In the genomic region with DNA sequence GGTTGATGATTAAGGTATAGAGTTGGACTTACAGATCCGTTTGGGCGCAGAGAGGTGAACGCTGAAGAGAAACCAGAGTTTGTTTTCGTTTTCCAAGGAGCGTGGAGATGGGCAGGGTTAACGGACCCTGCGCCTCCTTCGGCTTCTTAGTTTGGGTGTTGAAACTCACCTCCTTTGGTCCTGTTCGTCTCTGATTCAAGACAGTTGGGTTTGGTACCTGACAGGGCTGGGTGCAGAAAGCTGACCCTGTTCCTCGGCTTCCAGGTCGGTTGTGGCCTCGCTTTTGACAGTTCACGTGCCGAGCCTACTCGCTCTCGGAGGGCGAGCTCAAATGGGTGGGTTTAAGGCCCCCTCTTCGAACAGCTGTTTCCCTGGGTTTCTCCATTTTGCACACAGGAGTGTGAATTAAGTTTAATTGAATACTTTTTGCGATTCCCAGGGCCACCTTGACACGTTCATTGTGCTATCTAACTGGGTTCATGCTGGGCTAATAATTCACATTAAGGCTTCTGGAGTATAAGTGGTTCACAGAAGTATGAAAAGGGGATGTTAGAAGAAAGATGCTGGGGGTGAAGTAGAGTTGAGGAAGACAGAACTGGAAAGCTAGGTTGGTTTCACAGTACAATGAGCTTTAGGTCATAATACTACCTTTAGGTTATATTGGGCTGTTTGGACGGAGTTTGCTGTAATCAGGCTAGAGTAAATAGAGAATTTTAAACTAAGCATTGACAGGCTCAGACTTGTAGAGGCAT, we compare ENCODE assay signal across 7 cellular contexts. TPM values are rescaled to one million over a fixed set of nuclear protein-coding genes. Genes with fewer than 3 reads are reported as not detected.
DNase-seq lines count a peak whose midpoint lies in the region; ATAC-seq and TF ChIP-seq lines count a peak whose summit lies in the region.

No MANE protein-coding gene starts in this region.

- ATAC-seq in GM21717 (IDR thresholded peaks at IDR 0.05; ENCODE audit: unreplicated experiment) (no peak), HG03432 (IDR thresholded peaks at IDR 0.05; ENCODE audit: unreplicated experiment) (no peak)

- H3K9me3 ChIP-seq in SJCRH30 (replicated peaks) (no peaks in the 10 kb centered on the region), esophagus (ENCODE audit: control insufficient read depth in 2 of 2, insufficient read depth in 1 of 2, low read depth in 1 of 2, low read length in 1 of 2) (no peaks in the 10 kb centered on the region), ovary (no peaks in the 10 kb centered on the region)

- no peak for TF ChIP-seq EP300 in ovary (IDR thresholded peaks at IDR 0.05)

- H3K4me1 ChIP-seq in SJCRH30 (peaks cover 10% of the 10 kb centered on the region), esophagus (ENCODE audit: control insufficient read depth in 2 of 2, insufficient read depth in 2 of 2, low read length in 1 of 2) (no peaks in the 10 kb centered on the region), ovary (ENCODE audit: insufficient read depth) (peaks cover 2% of the 10 kb centered on the region)

- H3K27ac ChIP-seq in SJCRH30 (peak overlapping the region; percentile 94), esophagus (ENCODE audit: low read depth in 2 of 2, low read length in 1 of 2) (peak overlapping the region; percentile 97), ovary (peak overlapping the region; percentile 76 to 100)

- H3K36me3 ChIP-seq in H7 (replicated peaks; ENCODE audit: control insufficient read depth, insufficient read depth, low read length) (no peaks in the 10 kb centered on the region; the same call in 1 of the 2 replicates), SJCRH30 (peaks cover 21% of the 10 kb centered on the region), esophagus (ENCODE audit: control insufficient read depth in 2 of 2, insufficient read depth in 2 of 2, low read length in 1 of 2) (no peaks in the 10 kb centered on the region), ovary (no peaks in the 10 kb centered on the region)

- H3K27me3 ChIP-seq in H7 (ENCODE audit: control insufficient read depth, insufficient read depth, low read length), result no peaks in the 10 kb centered on the region
- H3K27me3 ChIP-seq in SJCRH30, result no peaks in the 10 kb centered on the region
- no peaks in the 10 kb centered on the region for H3K27me3 ChIP-seq in esophagus (ENCODE audit: control insufficient read depth in 1 of 2, insufficient read depth in 2 of 2, low read length in 2 of 2)
- no peaks in the 10 kb centered on the region for H3K27me3 ChIP-seq in ovary

- intact Hi-C loops in ovary (cut with DNase I), result loop anchor here in 1 of 4 donors (5.0 kb wide), 1 partner anchor 249 kb away; no protein-coding TSS in a partner anchor

- peak overlapping the region; percentile 92 for H3K4me3 ChIP-seq in H7 (ENCODE audit: insufficient read depth, low read depth, low read length)
- peak overlapping the region; percentile 85 for H3K4me3 ChIP-seq in SJCRH30
- H3K4me3 ChIP-seq in esophagus (ENCODE audit: low read depth in 1 of 2, low read length in 2 of 2), result peak overlapping the region; percentile 66 to 87
- peak overlapping the region; percentile 88 for H3K4me3 ChIP-seq in ovary

- TF ChIP-seq CTCF in ovary (IDR thresholded peaks at IDR 0.05), result no peak

- WGBS in esophagus, 2 donors, result 0 to 1% methylated on average over 21 of the region's 21 CpGs
- WGBS in ovary, 3 donors, result 0 to 2% (median 1%) methylated on average over 21 of the region's 21 CpGs

- no peak for TF ChIP-seq POLR2A in ovary (IDR thresholded peaks at IDR 0.05)

- DNase-seq in GM03348 (ENCODE audit: low spot score) (peak; percentile 20), H7 (no peak), SJCRH30 (peak; percentile 38 to 49), ovary (peak; percentile 21 to 52 (median 44))

RNA-seq across cellular contexts. Expression of gene USPL1, which starts 0.6 kb away (rescaled TPM):
- 13.0 and 17.0 TPM in 2 replicates for total RNA-seq in H7 (2014; rRNA removed; shearing (Covaris generic))
- 42.2 and 46.0 TPM in 2 replicates for total RNA-seq in SJCRH30 (2014; rRNA removed; shearing (Covaris generic))
- 1 to 10 TPM; 4.4 to 6.7 TPM for polyA plus RNA-seq in esophagus
- 10 to 100 TPM; 19.4 to 26.8 (median 22.4) TPM for total RNA-seq in ovary
- polyA plus RNA-seq in ovary, result 10 to 100 TPM; 12.1 to 16.2 TPM
